8 cellular contexts compared by ENCODE assay signal in the genomic region with DNA sequence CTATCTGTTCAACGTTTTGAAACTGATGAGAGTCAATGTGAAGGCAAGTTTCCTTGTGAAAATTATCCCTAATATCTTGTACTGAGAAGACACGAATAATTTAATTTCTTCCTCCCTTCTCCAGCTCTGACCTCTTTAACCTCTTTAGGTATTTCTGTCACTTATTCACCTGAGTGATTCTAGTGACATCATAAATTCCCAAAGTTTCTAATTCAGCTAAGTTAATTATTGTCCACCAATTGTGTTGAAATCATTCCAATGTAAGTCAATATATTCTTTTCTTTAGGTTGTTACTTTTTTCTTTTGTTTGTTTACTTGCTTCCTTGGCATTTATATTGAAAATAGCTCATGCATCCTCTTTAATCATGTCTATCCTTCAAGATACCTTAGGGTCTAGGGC.
"Had no signal": no experiment of that assay in that cellular context is flagged by ENCODE, and none has a peak within 500 bp of the region (broad histone marks: within the 10 kb centered on the region; RNA-seq: fewer than 3 reads in every experiment).

No MANE protein-coding gene starts in this region.

- H3K4me3 Mint-ChIP-seq: H9, IgD-negative memory B cell had no signal

- H3K4me1 Mint-ChIP-seq: H9, IgD-negative memory B cell had no signal

- H3K9me3 Mint-ChIP-seq: H9 had no signal

- H3K27me3 Mint-ChIP-seq: IgD-negative memory B cell had no signal

- DNase-seq: GM23248, GOT3, H9, HCEC 1CT, KBM-7 had no signal

- H3K27ac Mint-ChIP-seq: H9, IgD-negative memory B cell had no signal

- H3K27ac ChIP-seq: GM23248, HL-60 had no signal

- H3K36me3 Mint-ChIP-seq: IgD-negative memory B cell had no signal

- FAIRE-seq: HepG2 had no signal

- ATAC-seq: HepG2 had no signal

- H3K4me3 ChIP-seq: GM23248 had no signal
